Comparison of ENCODE assay signal across 8 cellular contexts in genomic region chr1:212557739-212558664, GRCh38. TPM values are rescaled to one million over a fixed set of nuclear protein-coding genes. Genes with fewer than 3 reads are reported as not detected.
DNase-seq lines count a peak whose midpoint lies in the region; ATAC-seq and TF ChIP-seq lines count a peak whose summit lies in the region.

No MANE protein-coding gene starts in this region.

- H3K27me3 Mint-ChIP-seq in CD4-positive, CD25-positive, alpha-beta regulatory T cell: peaks cover 26% of the 10 kb centered on the region
- H3K27me3 Mint-ChIP-seq in activated naive CD8-positive, alpha-beta T cell treated with anti-CD3 and anti-CD28 coated beads, Interleukin-2, amount 50 U/mL, for 24 hours: peaks cover 11% of the 10 kb centered on the region

- no peak for TF ChIP-seq CTCF in heart right ventricle (IDR thresholded peaks at IDR 0.05)

- WGBS in heart right ventricle, 2 donors: 13 to 15% methylated on average over 45 of the region's 45 CpGs

- peak overlapping the region; percentile 70 for H3K27ac ChIP-seq in CD4-positive, CD25-positive, alpha-beta regulatory T cell (ENCODE audit: insufficient read depth, low read length, poor library complexity, severe bottlenecking)
- peak overlapping the region; percentile 85 to 99 (median 98) for H3K27ac ChIP-seq in heart right ventricle

- intact Hi-C loops in heart right ventricle (cut with DNase I): loop anchor here in 8 of 10 donors (1.0 to 10.0 kb wide), 7 partner anchors 47 to 83 kb away; partner anchors contain the start of gene ATF3 (in 3 of the 8)
- intact Hi-C loops in posterior vena cava (cut with DNase I): loop anchor here (5.0 to 10.0 kb wide), 2 partner anchors 73 to 76 kb away; no protein-coding TSS in a partner anchor

- peaks cover 12% of the 10 kb centered on the region for H3K4me1 ChIP-seq in CD4-positive, CD25-positive, alpha-beta regulatory T cell (ENCODE audit: control insufficient read depth, insufficient read depth, low read length, poor library complexity, severe bottlenecking)
- H3K4me1 ChIP-seq in heart right ventricle: peaks cover 0 to 26% (median 13%) of the 10 kb centered on the region in 9 donors

- H3K4me1 Mint-ChIP-seq in CD4-positive, CD25-positive, alpha-beta regulatory T cell: peaks cover 0 to 11% (median 5%) of the 10 kb centered on the region in 4 donors
- H3K4me1 Mint-ChIP-seq in activated naive CD8-positive, alpha-beta T cell treated with anti-CD3 and anti-CD28 coated beads, Interleukin-2, amount 50 U/mL, for 24 hours: peaks cover 14% of the 10 kb centered on the region

- no peak for DNase-seq in CD4-positive, CD25-positive, alpha-beta regulatory T cell
- no peak for DNase-seq in activated naive CD8-positive, alpha-beta T cell treated with anti-CD3 and anti-CD28 coated beads, Interleukin-2, amount 50 U/mL, for 24 hours
- DNase-seq in heart right ventricle (peak; percentile 61 to 66), posterior vena cava (ENCODE audit: low spot score) (peak; percentile 91), cerebellar nuclear complex (lab: John Stamatoyannopoulos, UW) (no peak), GM19240 (ENCODE audit: insufficient read length, low spot score) (no peak)

- peak overlapping the region; percentile 50 to 90 (median 85) for H3K4me3 Mint-ChIP-seq in CD4-positive, CD25-positive, alpha-beta regulatory T cell
- H3K4me3 Mint-ChIP-seq in activated naive CD8-positive, alpha-beta T cell treated with anti-CD3 and anti-CD28 coated beads, Interleukin-2, amount 50 U/mL, for 24 hours: peak overlapping the region; percentile 68

- H3K4me3 ChIP-seq in CD4-positive, CD25-positive, alpha-beta regulatory T cell (ENCODE audit: low read depth, low read length): peak overlapping the region; percentile 28
- H3K4me3 ChIP-seq in heart right ventricle: peak overlapping the region; percentile 49 to 96 (median 73)

- peak overlapping the region; percentile 26 to 84 (median 47) for H3K27ac Mint-ChIP-seq in CD4-positive, CD25-positive, alpha-beta regulatory T cell
- H3K27ac Mint-ChIP-seq in activated naive CD8-positive, alpha-beta T cell treated with anti-CD3 and anti-CD28 coated beads, Interleukin-2, amount 50 U/mL, for 24 hours: peak overlapping the region; percentile 18

- H3K27me3 ChIP-seq in CD4-positive, CD25-positive, alpha-beta regulatory T cell (ENCODE audit: control insufficient read depth, insufficient read depth, low read length): peaks cover 17% of the 10 kb centered on the region
- no peaks in the 10 kb centered on the region for H3K27me3 ChIP-seq in heart right ventricle

- peak; percentile 11 to 15 for ATAC-seq in CD4-positive, CD25-positive, alpha-beta regulatory T cell (ENCODE audit: low read depth in 2 of 2)
- ATAC-seq in GM19438 (IDR thresholded peaks at IDR 0.05; ENCODE audit: low read depth, unreplicated experiment) (peak; percentile 44), HG03521 (IDR thresholded peaks at IDR 0.05; ENCODE audit: unreplicated experiment) (peak; percentile 27), heart right ventricle (peak; percentile 60 to 79 (median 66))
- peak; percentile 24 for ATAC-seq in activated naive CD8-positive, alpha-beta T cell treated with anti-CD3 and anti-CD28 coated beads, Interleukin-2, amount 50 U/mL, for 24 hours

- peaks cover 0 to 8% (median 0%) of the 10 kb centered on the region in 7 donors for H3K9me3 Mint-ChIP-seq in CD4-positive, CD25-positive, alpha-beta regulatory T cell
- peaks cover 4% of the 10 kb centered on the region for H3K9me3 Mint-ChIP-seq in activated naive CD8-positive, alpha-beta T cell treated with anti-CD3 and anti-CD28 coated beads, Interleukin-2, amount 50 U/mL, for 24 hours

- no peaks in the 10 kb centered on the region for H3K36me3 ChIP-seq in CD4-positive, CD25-positive, alpha-beta regulatory T cell (ENCODE audit: control insufficient read depth, insufficient read depth, low read length)
- H3K36me3 ChIP-seq in heart right ventricle: no peaks in the 10 kb centered on the region

- peaks cover 3% of the 10 kb centered on the region for H3K36me3 Mint-ChIP-seq in CD4-positive, CD25-positive, alpha-beta regulatory T cell
- H3K36me3 Mint-ChIP-seq in activated naive CD8-positive, alpha-beta T cell treated with anti-CD3 and anti-CD28 coated beads, Interleukin-2, amount 50 U/mL, for 24 hours (ENCODE audit: low read depth): peaks cover 5% of the 10 kb centered on the region

- peaks cover 0 to 3% of the 10 kb centered on the region in 2 experiments for H3K9me3 ChIP-seq in CD4-positive, CD25-positive, alpha-beta regulatory T cell (ENCODE audit: control insufficient read depth in 2 of 2, low read length in 2 of 2)
- H3K9me3 ChIP-seq in heart right ventricle: peaks cover 0 to 14% (median 0%) of the 10 kb centered on the region in 11 donors

RNA-seq across cellular contexts. Expression of gene ATF3, which starts 50.6 kb away (rescaled TPM):
- total RNA-seq in CD4-positive, CD25-positive, alpha-beta regulatory T cell: 53.7 TPM
- polyA plus RNA-seq in CD4-positive, CD25-positive, alpha-beta regulatory T cell: under 1 TPM in 2 of 4 donors, not detected in 2; 0.42 TPM
- total RNA-seq in heart right ventricle (100 to 1,000 TPM in 1 of 10 donors, 10 to 100 TPM in 8, 1 to 10 TPM in 1; 8.4 to 684 (median 25.9) TPM), posterior vena cava (100 to 1,000 TPM in 1 of 2 donors, 10 to 100 TPM in 1; 43.4 to 193 TPM)
- polyA plus RNA-seq in heart right ventricle: 10 to 100 TPM; 16.9 to 40.0 TPM

Comparison
In these comparisons a context has a peak if more than half of its experiments do, and no peak if none do; other contexts are left out.
1. ATAC-seq: peak in every context shown above with its lines; median percentile 66 in heart right ventricle; 44 in GM19438; 27 in HG03521; 24 in activated naive CD8-positive, alpha-beta T cell treated with anti-CD3 and anti-CD28 coated beads, Interleukin-2, amount 50 U/mL, for 24 hours; 13 in CD4-positive, CD25-positive, alpha-beta regulatory T cell.
2. DNase-seq: peak in heart right ventricle (2 of 2) and posterior vena cava (single experiment); none in CD4-positive, CD25-positive, alpha-beta regulatory T cell (0 of 3), activated naive CD8-positive, alpha-beta T cell treated with anti-CD3 and anti-CD28 coated beads, Interleukin-2, amount 50 U/mL, for 24 hours (single experiment), cerebellar nuclear complex (0 of 2) and GM19240 (single experiment).